In the genomic region with DNA sequence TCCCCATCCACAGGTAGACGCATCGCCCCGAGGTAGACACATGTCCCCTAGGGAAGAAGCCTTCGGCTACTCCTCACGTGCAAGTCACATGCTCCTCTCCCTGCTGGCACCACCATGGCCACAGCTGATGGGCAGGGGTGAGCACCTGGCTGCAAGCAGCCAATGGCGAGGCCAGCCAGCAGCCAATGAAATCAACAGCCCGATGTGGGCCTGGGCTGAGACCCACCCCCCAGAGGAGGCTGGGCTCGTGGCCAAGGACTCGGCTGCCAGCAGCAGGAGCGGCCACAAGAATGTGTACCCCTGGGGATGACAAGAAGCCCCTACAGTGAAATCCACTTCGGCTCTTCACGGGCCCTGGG, we compare ENCODE assay signal across 31 cellular contexts. TPM values are rescaled to one million over a fixed set of nuclear protein-coding genes. Genes with fewer than 3 reads are reported as not detected.
DNase-seq lines count a peak whose midpoint lies in the region; ATAC-seq, FAIRE-seq and TF ChIP-seq lines count a peak whose summit lies in the region.
"Had no signal": no experiment of that assay in that cellular context is flagged by ENCODE, and none has a peak within 500 bp of the region (broad histone marks: within the 10 kb centered on the region; RNA-seq: fewer than 3 reads in every experiment).

No MANE protein-coding gene starts in this region.

- H3K4me3 ChIP-seq in breast epithelium: no peak overlapping the region
- no peak overlapping the region for H3K4me3 ChIP-seq in HEK293 (ENCODE audit: low read depth, low read length)
- H3K4me3 ChIP-seq in SJCRH30: no peak overlapping the region
- peak overlapping the region in 1 of 2 experiments; percentile 21 for H3K4me3 ChIP-seq in neutrophil (ENCODE audit: low read depth in 1 of 2, low read length in 1 of 2)
- H3K4me3 ChIP-seq: left ventricle myocardium inferior had no signal

- H3K27me3 ChIP-seq in breast epithelium (no peaks in the 10 kb centered on the region), SJCRH30 (0 out of 2 replicates have a peak, but pooled peaks cover 4% of the 10 kb centered on the region), neutrophil (no peaks in the 10 kb centered on the region)

- H3K27ac ChIP-seq in breast epithelium (peak overlapping the region; percentile 4 to 69), HEK293 (ENCODE audit: extremely low read depth, low read depth, low read length) (no peak overlapping the region), SJCRH30 (no peak overlapping the region), neutrophil (peak overlapping the region; percentile 92)
- H3K27ac ChIP-seq: left ventricle myocardium inferior, parathyroid adenoma had no signal

- BruUV-seq in MCF 10A (replicated peaks; lab: Mats Ljungman, UMichigan): no TSS peak

- POLR2A ChIA-PET in MCF 10A (lab: Yijun Ruan, JAX): interaction anchor here (1.2 to 9.8 kb wide), 3 partner anchors 22 to 132 kb away, joined by 4 to 293 read pairs (median 68); partner anchors contain the start of gene PTGES
- POLR2A ChIA-PET in HEK293 (lab: Yijun Ruan, JAX): no interaction called here

- intact Hi-C loops in breast epithelium (cut with DNase I; ENCODE audit: low total_unique reads): no loop called here
- intact Hi-C loops in MCF 10A (cut with micrococcal nuclease): no loop called here

- TF ChIP-seq CTCF in breast epithelium (IDR thresholded peaks at IDR 0.05) (no peak), MCF 10A (IDR thresholded peaks at IDR 0.05; ENCODE audit: unreplicated experiment) (no peak), HEK293 (tag by site-specific recombination; IDR thresholded peaks at IDR 0.05) (no peak), neutrophil (IDR thresholded peaks at IDR 0.05) (no peak), D721Med (IDR thresholded peaks at IDR 0.05; ENCODE audit: insufficient read depth, missing control alignments) (no peak)

- no peak for DNase-seq in breast epithelium (ENCODE audit: low spot score in 2 of 2)
- DNase-seq in MCF 10A (ENCODE audit: unreplicated experiment): no peak
- peak; percentile 54 to 59 for DNase-seq in SJCRH30
- DNase-seq in D721Med (ENCODE audit: insufficient read length, low spot score): no peak
- no peak for DNase-seq in activated CD4-positive, alpha-beta T cell treated with anti-CD3 and anti-CD28 coated beads, Interleukin-2, amount 50 U/mL, for 1 hour
- DNase-seq: activated CD4-positive, alpha-beta T cell treated with anti-CD3 and anti-CD28 coated beads, Interleukin-2, amount 50 U/mL, for 48 hours; activated naive CD4-positive, alpha-beta T cell; activated naive CD8-positive, alpha-beta T cell treated with anti-CD3 and anti-CD28 coated beads, Interleukin-2, amount 50 U/mL, for 24 hours; effector memory CD8-positive, alpha-beta T cell; erythroblast; glutamatergic neuron; HFFc6; left ventricle myocardium inferior; mesendoderm; NCI-H1092 treated with DMSO at 0.1 percent for 48 hours; NCI-H1930; NCI-H446; retina; stimulated activated naive B cell treated with anti-CD40 and anti-IgM and Interleukin-4, amounts not matched to agents 10 μg/mL and 1 μg/mL and 100 μg/mL, for 72 hours; T-helper 17 cell had no signal

- H3K36me3 ChIP-seq in breast epithelium: no peaks in the 10 kb centered on the region
- H3K36me3 ChIP-seq in HEK293 (ENCODE audit: control insufficient read depth in 2 of 2, insufficient read depth in 1 of 2, low read length in 2 of 2): no peaks in the 10 kb centered on the region
- no peaks in the 10 kb centered on the region for H3K36me3 ChIP-seq in SJCRH30
- H3K36me3 ChIP-seq in neutrophil: peaks cover 17% of the 10 kb centered on the region
- H3K36me3 ChIP-seq: left ventricle myocardium inferior had no signal

- no peak overlapping the region for H3K4me3 Mint-ChIP-seq in MCF 10A (ENCODE audit: unreplicated experiment)
- H3K4me3 Mint-ChIP-seq: activated naive CD8-positive, alpha-beta T cell treated with anti-CD3 and anti-CD28 coated beads, Interleukin-2, amount 50 U/mL, for 24 hours; central memory CD8-positive, alpha-beta T cell; effector memory CD8-positive, alpha-beta T cell; HFFc6; neural crest cell; stimulated activated naive B cell treated with anti-CD40 and anti-IgM and Interleukin-4, amounts not matched to agents 10 μg/mL and 1 μg/mL and 100 μg/mL, for 72 hours; T-helper 17 cell; type B pancreatic cell had no signal

- peaks cover 4% of the 10 kb centered on the region for H3K36me3 Mint-ChIP-seq in MCF 10A (ENCODE audit: insufficient read depth, unreplicated experiment)
- H3K36me3 Mint-ChIP-seq: type B pancreatic cell had no signal

- no peak for FAIRE-seq in D721Med (lab: Jason Lieb, UNC)
- FAIRE-seq: GM12891, keratinocyte, TTC549 had no signal

- CTCF ChIA-PET in MCF 10A (lab: Yijun Ruan, JAX): interaction anchor here (1.5 to 12.6 kb wide), 2 partner anchors 9 to 34 kb away, joined by 5 to 145 read pairs; no protein-coding TSS in a partner anchor
- CTCF ChIA-PET in HEK293 (lab: Yijun Ruan, JAX): interaction anchor here (0.7 to 4.3 kb wide), 3 partner anchors 9 to 37 kb away, joined by 4 to 54 read pairs (median 5); no protein-coding TSS in a partner anchor

- H3K9me3 Mint-ChIP-seq in MCF 10A (ENCODE audit: unreplicated experiment): no peaks in the 10 kb centered on the region
- H3K9me3 Mint-ChIP-seq: activated naive CD8-positive, alpha-beta T cell treated with anti-CD3 and anti-CD28 coated beads, Interleukin-2, amount 50 U/mL, for 24 hours; central memory CD8-positive, alpha-beta T cell; effector memory CD8-positive, alpha-beta T cell; HFFc6; neural crest cell; stimulated activated naive B cell treated with anti-CD40 and anti-IgM and Interleukin-4, amounts not matched to agents 10 μg/mL and 1 μg/mL and 100 μg/mL, for 72 hours; type B pancreatic cell had no signal

- no peak for ATAC-seq in GM21381 (IDR thresholded peaks at IDR 0.05; ENCODE audit: unreplicated experiment)
- ATAC-seq: activated CD4-positive, CD25-positive, alpha-beta regulatory T cell treated with anti-CD3 and anti-CD28 coated beads, Interleukin-2, amount 50 U/mL, for 24 hours; activated naive CD8-positive, alpha-beta T cell treated with anti-CD3 and anti-CD28 coated beads, Interleukin-2, amount 50 U/mL, for 24 hours; effector memory CD8-positive, alpha-beta T cell; stimulated activated naive B cell treated with anti-CD40 and anti-IgM and Interleukin-4, amounts not matched to agents 10 μg/mL and 1 μg/mL and 100 μg/mL, for 72 hours; T-helper 17 cell had no signal

- H3K4me1 ChIP-seq in breast epithelium (peaks cover 7 to 8% of the 10 kb centered on the region in 2 donors), HEK293 (ENCODE audit: control insufficient read depth, insufficient read depth, low read length) (no peaks in the 10 kb centered on the region), SJCRH30 (peaks cover 31% of the 10 kb centered on the region), neutrophil (ENCODE audit: control insufficient read depth in 1 of 2, insufficient read depth in 1 of 2, low read depth in 1 of 2, low read length in 1 of 2) (peaks cover 71 to 78% of the 10 kb centered on the region in 2 experiments)
- H3K4me1 ChIP-seq: parathyroid adenoma had no signal

- H3K27me3 Mint-ChIP-seq in MCF 10A (ENCODE audit: insufficient read depth, unreplicated experiment): no peaks in the 10 kb centered on the region
- H3K27me3 Mint-ChIP-seq: type B pancreatic cell had no signal

- peaks cover 49% of the 10 kb centered on the region for H3K4me1 Mint-ChIP-seq in MCF 10A (ENCODE audit: insufficient read depth, unreplicated experiment)

- H3K9me3 ChIP-seq in breast epithelium (no peaks in the 10 kb centered on the region), HEK293 (ENCODE audit: control insufficient read depth, insufficient read depth, low read depth, low read length) (no peaks in the 10 kb centered on the region), SJCRH30 (replicated peaks) (no peaks in the 10 kb centered on the region), neutrophil (no peaks in the 10 kb centered on the region)
- H3K9me3 ChIP-seq: left ventricle myocardium inferior had no signal

- no peak overlapping the region for H3K27ac Mint-ChIP-seq in MCF 10A (ENCODE audit: low read depth, unreplicated experiment)
- H3K27ac Mint-ChIP-seq: activated naive CD8-positive, alpha-beta T cell treated with anti-CD3 and anti-CD28 coated beads, Interleukin-2, amount 50 U/mL, for 24 hours; effector memory CD8-positive, alpha-beta T cell; T-helper 17 cell; type B pancreatic cell had no signal

- no peak for TF ChIP-seq POLR2A in breast epithelium (IDR thresholded peaks at IDR 0.05)

TF ChIP-seq in HEK293, 187 proteins besides CTCF, POLR2A, EP300 and RAD21:
- TF ChIP-seq ZIC2 (tag by site-specific recombination; IDR thresholded peaks at IDR 0.05): peak; percentile 82
- no peak for TF ChIP-seq HOXC10 (CRISPR knock-in tag; IDR thresholded peaks at IDR 0.05)
- TF ChIP-seq SP2 (tag by site-specific recombination; IDR thresholded peaks at IDR 0.05): peak; percentile 50
- no peak for TF ChIP-seq SCRT2 (tag by site-specific recombination; IDR thresholded peaks at IDR 0.05)

RNA-seq across cellular contexts. Expression of gene PTGES, which starts 21.9 kb away (rescaled TPM):
- total RNA-seq in breast epithelium (10 to 100 TPM; 21.8 to 36.7 (median 25.3) TPM), MCF 10A (2022) (74.0 and 96.6 TPM in 2 replicates)
- 0.76 and 0.91 TPM in 2 replicates for total RNA-seq in SJCRH30 (2014; rRNA removed; shearing (Covaris generic))

RNA-seq across cellular contexts. Expression of gene TOR1B, which starts 28.2 kb away (rescaled TPM):
- 10 to 100 TPM; 22.6 to 26.7 (median 23.9) TPM for total RNA-seq in breast epithelium
- total RNA-seq in MCF 10A (2022): 14.7 and 14.8 TPM in 2 replicates
- total RNA-seq in SJCRH30 (2014; rRNA removed; shearing (Covaris generic)): 21.8 and 22.0 TPM in 2 replicates

RNA-seq across cellular contexts. Expression of gene TOR1A, which starts 49.2 kb away (rescaled TPM):
- total RNA-seq in breast epithelium (10 to 100 TPM; 54.4 to 60.7 (median 57.8) TPM), MCF 10A (2022) (33.6 and 40.4 TPM in 2 replicates)
- 44.7 and 45.6 TPM in 2 replicates for total RNA-seq in SJCRH30 (2014; rRNA removed; shearing (Covaris generic))

Comparison
In these comparisons a context has a peak if more than half of its experiments do, and no peak if none do; other contexts are left out.
1. DNase-seq: peak in SJCRH30 (2 of 2); none in breast epithelium (0 of 2), MCF 10A (single experiment), D721Med (single experiment) and activated CD4-positive, alpha-beta T cell treated with anti-CD3 and anti-CD28 coated beads, Interleukin-2, amount 50 U/mL, for 1 hour (single experiment).
2. H3K27ac ChIP-seq: peak in breast epithelium (2 of 2) and neutrophil (single experiment); none in HEK293 (single experiment) and SJCRH30 (single experiment).
3. RNA of gene PTGES, which starts 21.9 kb away (total RNA-seq): 74.0 to 96.6 TPM in MCF 10A and 21.8 to 36.7 TPM in breast epithelium; 0.76 to 0.91 TPM in SJCRH30; every median in the first group is over 10 times any median in the second.